In the genomic region with DNA sequence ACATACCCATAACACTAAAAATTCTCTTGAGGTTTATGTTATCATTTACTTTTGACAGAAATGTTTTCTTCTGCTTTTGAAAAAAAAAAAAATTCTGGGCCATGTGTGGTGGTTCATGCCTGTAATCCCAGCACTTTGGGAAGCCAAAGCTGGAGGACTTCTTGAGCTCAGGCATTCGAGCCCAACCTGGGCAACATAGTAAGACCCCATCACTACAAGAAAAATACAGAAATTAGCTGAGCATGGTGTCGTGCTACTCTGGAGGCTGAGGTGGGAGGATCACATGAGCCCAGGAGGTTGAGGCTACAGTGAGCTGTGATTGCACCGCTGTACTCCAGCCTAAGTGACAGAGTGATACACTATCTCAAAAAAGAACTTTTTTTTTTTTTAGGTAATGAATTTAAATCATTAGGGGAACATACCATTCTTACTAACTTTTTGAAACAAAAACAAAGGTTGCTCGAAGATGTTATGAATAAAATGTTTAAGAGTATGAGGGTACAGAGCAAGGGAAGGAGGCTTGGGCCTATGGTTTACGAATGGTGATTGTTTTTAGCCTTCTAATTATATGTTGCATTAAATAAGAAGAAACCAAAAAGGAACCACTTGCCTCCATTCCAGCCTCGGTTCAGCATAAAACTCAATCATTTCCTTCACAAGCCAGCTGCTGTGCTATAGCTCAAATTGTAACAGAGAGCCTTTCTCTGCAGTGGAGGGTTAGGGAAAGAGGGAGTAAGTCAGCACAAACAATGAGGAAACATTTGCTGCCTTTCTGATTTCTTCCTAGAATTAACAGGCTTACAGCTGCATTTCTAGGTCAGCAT, we compare ENCODE assay signal across 11 cellular contexts.
A peak's percentile ranks its signal among the peaks of the same experiment; 100 is the strongest.
DNase-seq lines count a peak whose midpoint lies in the region; ATAC-seq, FAIRE-seq and TF ChIP-seq lines count a peak whose summit lies in the region.
"Had no signal": no experiment of that assay in that cellular context is flagged by ENCODE, and none has a peak within 500 bp of the region (broad histone marks: within the 10 kb centered on the region; RNA-seq: fewer than 3 reads in every experiment).

No MANE protein-coding gene starts in this region.

- H3K4me1 ChIP-seq in IMR-90 (ENCODE audit: control insufficient read depth, insufficient read depth, low read length) (peaks cover 29% of the 10 kb centered on the region), HepG2 (ENCODE audit: insufficient read depth, low read length) (peaks cover 97% of the 10 kb centered on the region), spleen (peaks cover 0 to 28% (median 13%) of the 10 kb centered on the region in 6 donors)

- peak overlapping the region; percentile 95 for H4K5ac ChIP-seq in IMR-90 (ENCODE audit: low read depth, low read length)

- H4K8ac ChIP-seq in IMR-90 (ENCODE audit: low read depth in 2 of 2, low read length in 2 of 2): peak overlapping the region; percentile 66 to 91

- no peaks in the 10 kb centered on the region for H3K36me3 Mint-ChIP-seq in chondrocyte (ENCODE audit: low read depth)

- H3K27ac Mint-ChIP-seq in chondrocyte (ENCODE audit: unreplicated experiment): peak overlapping the region; percentile 96

- ATAC-seq in IMR-90 (ENCODE audit: low read depth) (peak; percentile 61), HepG2 (peak; percentile 60; the same call in 2 of the 3 replicates), GM19397 (IDR thresholded peaks at IDR 0.05; ENCODE audit: unreplicated experiment) (no peak)

- peak overlapping the region; percentile 96 for H2BK120ac ChIP-seq in IMR-90 (ENCODE audit: low read depth, low read length)

- H3K4ac ChIP-seq in IMR-90 (ENCODE audit: low read depth, low read length): peak overlapping the region; percentile 94

- H3K27me3 Mint-ChIP-seq in chondrocyte (ENCODE audit: low read depth): no peaks in the 10 kb centered on the region

- H3K79me1 ChIP-seq in IMR-90 (ENCODE audit: low read depth in 1 of 2, low read length in 2 of 2): peaks cover 8 to 51% of the 10 kb centered on the region in 2 experiments; a peak in 3 of 4 replicates

- H3K9me3 Mint-ChIP-seq in chondrocyte (ENCODE audit: low read depth): no peaks in the 10 kb centered on the region

- H3K4me1 Mint-ChIP-seq in chondrocyte (ENCODE audit: low read depth): peaks cover 62% of the 10 kb centered on the region

- peak overlapping the region; percentile 100 for H2BK5ac ChIP-seq in IMR-90 (ENCODE audit: low read depth, low read length, poor library complexity, severe bottlenecking)

- H3K9me1 ChIP-seq in IMR-90 (ENCODE audit: insufficient read depth, low read length): peaks cover 13% of the 10 kb centered on the region

- H2BK15ac ChIP-seq in IMR-90 (ENCODE audit: low read depth, low read length): peak overlapping the region; percentile 90

- H3K4me2 ChIP-seq in IMR-90 (ENCODE audit: low read depth, low read length) (peak overlapping the region; percentile 75), HepG2 (ENCODE audit: low read depth, low read length) (peak overlapping the region; percentile 59)

- H3K27ac ChIP-seq in IMR-90 (ENCODE audit: insufficient read depth, low read length) (peak overlapping the region; percentile 95), HepG2 (ENCODE audit: extremely low read length, insufficient read depth, low read length) (peak overlapping the region; percentile 49), spleen (peak overlapping the region in 6 of 8 donors; percentile 4 to 68 (median 60))

- peak overlapping the region; percentile 45 for H2AFZ ChIP-seq in IMR-90 (replicated peaks; ENCODE audit: low read length, poor library complexity)
- no peak overlapping the region for H2AFZ ChIP-seq in HepG2 (ENCODE audit: low read length)

- TF ChIP-seq CTCF in IMR-90 (conservative IDR thresholded peaks at IDR 0.05; ENCODE audit: low read depth, low read length) (no peak), chondrocyte (IDR thresholded peaks at IDR 0.05) (peak; percentile 44), HepG2 (CRISPR knock-in tag; IDR thresholded peaks at IDR 0.05) (no peak), spleen (IDR thresholded peaks at IDR 0.05 in 8 of 11, conservative IDR thresholded peaks at IDR 0.05 in 3 of 11) (no peak)

- peak overlapping the region; percentile 95 for H3K18ac ChIP-seq in IMR-90 (ENCODE audit: low read depth, low read length)

- H3K36me3 ChIP-seq in IMR-90 (ENCODE audit: control insufficient read depth, insufficient read depth, low read length): no peaks in the 10 kb centered on the region
- H3K36me3 ChIP-seq in HepG2 (replicated peaks in 1 of 2; ENCODE audit: control insufficient read depth in 1 of 2, insufficient read depth in 2 of 2, low read length in 2 of 2): peaks cover 6 to 29% of the 10 kb centered on the region in 2 experiments; a peak in 4 of 5 replicates
- no peaks in the 10 kb centered on the region for H3K36me3 ChIP-seq in spleen
- H3K36me3 ChIP-seq: HAP-1 had no signal

- H2BK20ac ChIP-seq in IMR-90 (ENCODE audit: low read depth, low read length): peak overlapping the region; percentile 88

- TF ChIP-seq EP300 in HepG2 (IDR thresholded peaks at IDR 0.05; ENCODE audit: low read depth in 2 of 2, low read length in 2 of 2) (no peak), HepG2 (CRISPR knock-in tag; IDR thresholded peaks at IDR 0.05; ENCODE audit: borderline replicate concordance) (no peak)

- intact Hi-C loops in IMR-90 (cut with micrococcal nuclease): loop anchor here (5.0 kb wide), 1 partner anchor 44 kb away; no protein-coding TSS in a partner anchor
- intact Hi-C loops in HepG2 (cut with micrococcal nuclease; ENCODE audit: unreplicated experiment): no loop called here
- intact Hi-C loops in spleen (cut with DNase I; ENCODE audit: low total_unique reads): no loop called here

- TF ChIP-seq POLR2A in IMR-90 (IDR thresholded peaks at IDR 0.05; ENCODE audit: low read depth, low read length) (no peak), HepG2 (IDR thresholded peaks at IDR 0.05; ENCODE audit: insufficient read depth in 1 of 2, low read depth in 2 of 2, low read length in 2 of 2) (no peak), spleen (IDR thresholded peaks at IDR 0.05) (no peak)

- 86% methylated on average over 1 of the region's 6 CpGs; no CpG with 5 or more reads in 1 of the 2 experiments for WGBS in IMR-90 (ENCODE audit: extremely low coverage in 2 of 2, insufficient read length in 1 of 2), 2 experiments
- 75% methylated on average over 6 of the region's 6 CpGs for WGBS in HepG2 (ENCODE audit: low lambda C conversion rate)
- WGBS in spleen, 5 donors: 68 to 73% (median 72%) methylated on average over 6 of the region's 6 CpGs

- no TSS peak for BruUV-seq in IMR-90 (replicated peaks; lab: Mats Ljungman, UMichigan)
- BruUV-seq in HepG2 (replicated peaks; lab: Mats Ljungman, UMichigan): no TSS peak

- peak overlapping the region; percentile 91 for H3K14ac ChIP-seq in IMR-90 (replicated peaks; ENCODE audit: low read depth, low read length)

- H2AK5ac ChIP-seq in IMR-90 (ENCODE audit: low read depth, low read length): peak overlapping the region; percentile 96

- no peaks in the 10 kb centered on the region for H4K20me1 ChIP-seq in IMR-90 (ENCODE audit: insufficient read depth, low read length)
- peaks cover 18% of the 10 kb centered on the region; the same call in 1 of the 2 replicates for H4K20me1 ChIP-seq in HepG2 (ENCODE audit: insufficient read depth, low read length)

- POLR2A ChIA-PET in IMR-90 (lab: Charles Lee; ENCODE audit: unreplicated experiment) (interaction anchor here (0.6 to 2.4 kb wide), 4 partner anchors 9 to 45 kb away, joined by 4 to 20 read pairs (median 10); no protein-coding TSS in a partner anchor), HepG2 (lab: Yijun Ruan, JAX) (interaction anchor here (0.9 to 5.0 kb wide), 6 partner anchors 9 to 62 kb away, joined by 3 to 63 read pairs (median 7); no protein-coding TSS in a partner anchor)

- DNase-seq in IMR-90: no peak
- DNase-seq in chondrocyte (ENCODE audit: low spot score): no peak
- peak; percentile 49 for DNase-seq in HepG2 (ENCODE audit: low spot score)
- no peak for DNase-seq in spleen
- DNase-seq in NCI-H2107 treated with DMSO at 0.1 percent for 48 hours (lab: John Stamatoyannopoulos, UW; ENCODE audit: unreplicated experiment): no peak
- DNase-seq in AML-193 (lab: John Stamatoyannopoulos, UW): no peak
- no peak for DNase-seq in NCI-H226
- DNase-seq: activated CD4-positive, alpha-beta T cell treated with anti-CD3 and anti-CD28 coated beads for 4 hours; NCI-H1105 treated with DMSO at 0.1 percent for 48 hours had no signal

- FAIRE-seq in HepG2 (lab: Jason Lieb, UNC): peak; percentile 68

- H3K56ac ChIP-seq in IMR-90 (ENCODE audit: extremely low read depth, insufficient read depth, low read length): peak overlapping the region; percentile 99

- CTCF ChIA-PET in IMR-90 (lab: Yijun Ruan, JAX): interaction anchor here (0.9 to 1.5 kb wide), 3 partner anchors 9 to 15 kb away, joined by 3 to 4 read pairs (median 3); no protein-coding TSS in a partner anchor
- CTCF ChIA-PET in HepG2 (lab: Yijun Ruan, JAX; ENCODE audit: low intra/inter-chr PET ratio, low total read pairs): no interaction called here

- H3K9me3 ChIP-seq in IMR-90 (ENCODE audit: control insufficient read depth, insufficient read depth, low read length) (no peaks in the 10 kb centered on the region), HepG2 (ENCODE audit: low read length) (no peaks in the 10 kb centered on the region), spleen (no peaks in the 10 kb centered on the region)
- H3K9me3 ChIP-seq: HAP-1 had no signal

- dilution Hi-C loops in IMR-90 (cut with HindIII; ENCODE audit: low sequenced_read_pairs, unreplicated experiment): no loop called here

- peaks cover 98% of the 10 kb centered on the region for H3K79me2 ChIP-seq in HepG2 (ENCODE audit: insufficient read depth, low read length)

- no peak for TF ChIP-seq RAD21 in IMR-90 (IDR thresholded peaks at IDR 0.05; ENCODE audit: low read length)
- TF ChIP-seq RAD21 in HepG2 (CRISPR knock-in tag; IDR thresholded peaks at IDR 0.05): no peak

- H3K23ac ChIP-seq in IMR-90 (ENCODE audit: low read depth, low read length): peak overlapping the region; percentile 85

- peak overlapping the region; percentile 69 for H3K4me3 Mint-ChIP-seq in chondrocyte (ENCODE audit: unreplicated experiment)

- H3K9ac ChIP-seq in IMR-90 (ENCODE audit: low read depth, low read length) (peak overlapping the region; percentile 82), HepG2 (ENCODE audit: insufficient read depth, low read depth, low read length) (peak overlapping the region; percentile 53)

- H3K27me3 ChIP-seq in IMR-90 (ENCODE audit: control insufficient read depth, insufficient read depth, low read length) (no peaks in the 10 kb centered on the region), HepG2 (ENCODE audit: control insufficient read depth in 1 of 2, insufficient read depth in 2 of 2, low read length in 2 of 2) (no peaks in the 10 kb centered on the region), spleen (replicated peaks in 1 of 7) (no peaks in the 10 kb centered on the region)

- peak overlapping the region; percentile 90 for H4K91ac ChIP-seq in IMR-90 (ENCODE audit: insufficient read depth, low read depth, low read length)

- H3K4me3 ChIP-seq in IMR-90 (ENCODE audit: insufficient read depth, low read depth, low read length): peak overlapping the region; percentile 49; the same call in 1 of the 2 replicates
- H3K4me3 ChIP-seq in HepG2 (replicated peaks in 1 of 3; ENCODE audit: insufficient read depth in 1 of 3, low read depth in 2 of 3, low read length in 3 of 3): peak overlapping the region in 2 of 3 experiments; percentile 17 to 25; a peak in 2 of 6 replicates
- H3K4me3 ChIP-seq in spleen: peak overlapping the region in 1 of 8 donors; percentile 37
- H3K4me3 ChIP-seq: HAP-1 had no signal

- H2AK9ac ChIP-seq in IMR-90 (replicated peaks; ENCODE audit: low read depth, low read length, poor library complexity): peak overlapping the region; percentile 62

- in situ Hi-C loops in IMR-90 (cut with MboI; ENCODE audit: low sequenced_read_pairs): no loop called here
- in situ Hi-C loops in HepG2 (cut with HindIII; ENCODE audit: extremely low pct_ligation_motif_present, low pct_unique_long_range_greater_than_20kb): no loop called here
